Comparison of ENCODE assay signal across 8 cellular contexts in the genomic region with DNA sequence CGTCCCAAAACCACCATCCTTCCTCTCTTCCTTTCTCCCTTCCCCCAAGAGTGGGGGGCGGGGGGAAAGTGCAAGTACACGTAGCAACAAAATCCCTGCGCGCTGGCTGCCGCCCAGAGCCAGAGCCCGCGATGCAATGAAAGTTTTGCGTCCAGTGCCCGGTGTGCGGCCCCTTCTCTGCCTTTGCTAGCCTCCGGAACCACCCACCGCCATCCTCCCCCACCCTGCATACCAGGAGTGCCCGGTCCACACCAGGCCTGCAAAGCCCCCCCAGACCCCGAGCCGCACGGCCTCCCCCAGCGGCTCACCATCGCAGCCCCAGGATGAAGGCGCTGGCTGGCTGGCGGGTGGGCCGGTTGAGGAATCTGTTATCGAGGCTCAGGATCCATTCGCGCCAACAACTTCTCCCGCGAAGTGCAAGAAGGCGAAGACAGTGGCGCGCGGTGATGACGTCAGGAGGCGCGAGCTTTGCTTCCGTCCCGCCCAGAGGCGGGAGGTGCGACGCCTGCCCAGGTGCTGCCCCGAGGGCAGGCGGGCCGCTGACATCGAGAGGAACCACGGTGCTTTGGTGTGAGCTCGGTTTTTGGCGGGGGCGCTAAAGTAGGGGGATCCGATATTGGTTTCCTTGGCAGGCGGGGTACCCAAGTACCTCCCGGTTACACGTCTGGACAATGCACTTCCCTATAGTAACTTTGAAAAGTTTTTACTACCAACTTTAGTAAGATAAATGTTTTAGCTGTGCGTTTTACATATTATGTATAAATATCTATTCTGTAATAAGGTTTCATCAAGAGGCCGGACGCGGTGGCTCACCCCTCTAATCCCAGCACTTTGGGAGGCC. TPM values are rescaled to one million over a fixed set of nuclear protein-coding genes. Genes with fewer than 3 reads are reported as not detected.
DNase-seq lines count a peak whose midpoint lies in the region; ATAC-seq and TF ChIP-seq lines count a peak whose summit lies in the region.

Gene RFC1 (minus strand): TSS at position 432 of the 841 bp plus-strand sequence. CDS start 121 bp downstream, at position 311.

- H3K27ac Mint-ChIP-seq in naive thymus-derived CD8-positive, alpha-beta T cell: peak within 1 kb of the TSS; percentile 85 to 96 (median 94)
- H3K27ac Mint-ChIP-seq in stimulated activated naive B cell treated with anti-CD40 and anti-IgM and Interleukin-4, amounts not matched to agents 10 μg/mL and 1 μg/mL and 100 μg/mL, for 72 hours: peak within 1 kb of the TSS; percentile 97

- peaks cover 0 to 9% (median 2%) of the 10 kb centered on the region in 9 donors for H3K9me3 Mint-ChIP-seq in naive thymus-derived CD8-positive, alpha-beta T cell
- peaks cover 7% of the 10 kb centered on the region in 2 donors for H3K9me3 Mint-ChIP-seq in stimulated activated naive B cell treated with anti-CD40 and anti-IgM and Interleukin-4, amounts not matched to agents 10 μg/mL and 1 μg/mL and 100 μg/mL, for 72 hours

- peaks cover 11% of the 10 kb centered on the region for H3K9me3 ChIP-seq in KOPT-K1 (ENCODE audit: insufficient read depth, low read length, poor library complexity, severe bottlenecking)

- H3K4me3 ChIP-seq in fibroblast of mammary gland (ENCODE audit: control insufficient read depth, low read depth, low read length): peak within 1 kb of the TSS; percentile 96

- H3K36me3 ChIP-seq in KOPT-K1 (ENCODE audit: insufficient read depth, low read length): peaks cover 9% of the 10 kb centered on the region

- peaks cover 0 to 7% (median 7%) of the 10 kb centered on the region in 3 donors for H3K36me3 Mint-ChIP-seq in naive thymus-derived CD8-positive, alpha-beta T cell
- peaks cover 3 to 4% of the 10 kb centered on the region in 2 donors for H3K36me3 Mint-ChIP-seq in stimulated activated naive B cell treated with anti-CD40 and anti-IgM and Interleukin-4, amounts not matched to agents 10 μg/mL and 1 μg/mL and 100 μg/mL, for 72 hours

- ATAC-seq in GM21619 (IDR thresholded peaks at IDR 0.05; ENCODE audit: unreplicated experiment): peak; percentile 55
- ATAC-seq in naive thymus-derived CD8-positive, alpha-beta T cell: peak; percentile 96 to 98
- ATAC-seq in stimulated activated naive B cell treated with anti-CD40 and anti-IgM and Interleukin-4, amounts not matched to agents 10 μg/mL and 1 μg/mL and 100 μg/mL, for 72 hours (replicated peaks): peak; percentile 92 to 95

- peak; percentile 95 for DNase-seq in DMS 273 (lab: John Stamatoyannopoulos, UW; ENCODE audit: unreplicated experiment)
- DNase-seq in RPMI8226: peak; percentile 94
- peak; percentile 85 to 91 for DNase-seq in activated T-helper 1 cell treated with anti-CD3 and anti-CD28 coated beads, Interleukin-2, amount 50 U/mL, for 16 hours (ENCODE audit: low read depth in 1 of 2, low spot score in 1 of 2)
- DNase-seq in fibroblast of mammary gland (ENCODE audit: low read depth): peak; percentile 91
- DNase-seq in naive thymus-derived CD8-positive, alpha-beta T cell: peak; percentile 88 to 97 (median 92)
- peak; percentile 92 for DNase-seq in stimulated activated naive B cell treated with anti-CD40 and anti-IgM and Interleukin-4, amounts not matched to agents 10 μg/mL and 1 μg/mL and 100 μg/mL, for 72 hours

- H3K27ac ChIP-seq in KOPT-K1 (ENCODE audit: low read depth, low read length, poor library complexity, severe bottlenecking): peak within 1 kb of the TSS; percentile 89

- peaks cover 13 to 46% (median 40%) of the 10 kb centered on the region in 4 donors for H3K4me1 Mint-ChIP-seq in naive thymus-derived CD8-positive, alpha-beta T cell
- H3K4me1 Mint-ChIP-seq in stimulated activated naive B cell treated with anti-CD40 and anti-IgM and Interleukin-4, amounts not matched to agents 10 μg/mL and 1 μg/mL and 100 μg/mL, for 72 hours: peaks cover 19 to 43% of the 10 kb centered on the region in 2 donors

- no peak for TF ChIP-seq CTCF in fibroblast of mammary gland (conservative IDR thresholded peaks at IDR 0.05; ENCODE audit: control insufficient read depth, insufficient read depth, low read depth, low read length)

- POLR2A ChIA-PET in naive thymus-derived CD8-positive, alpha-beta T cell (lab: Charles Lee): interaction anchor here (0.6 to 3.6 kb wide), 8 partner anchors 8 to 854 kb away, joined by 3 to 38 read pairs (median 4); partner anchors contain the start of genes LIAS, RPL9 and UGDH

- H3K4me3 Mint-ChIP-seq in naive thymus-derived CD8-positive, alpha-beta T cell: peak within 1 kb of the TSS; percentile 91 to 94 (median 93)
- peak within 1 kb of the TSS; percentile 93 to 97 for H3K4me3 Mint-ChIP-seq in stimulated activated naive B cell treated with anti-CD40 and anti-IgM and Interleukin-4, amounts not matched to agents 10 μg/mL and 1 μg/mL and 100 μg/mL, for 72 hours

- no peaks in the 10 kb centered on the region for H3K27me3 Mint-ChIP-seq in naive thymus-derived CD8-positive, alpha-beta T cell
- H3K27me3 Mint-ChIP-seq in stimulated activated naive B cell treated with anti-CD40 and anti-IgM and Interleukin-4, amounts not matched to agents 10 μg/mL and 1 μg/mL and 100 μg/mL, for 72 hours: no peaks in the 10 kb centered on the region

RNA-seq across cellular contexts. Expression of gene RFC1, which starts in this region (rescaled TPM):
- 10 to 100 TPM; 52.2 to 54.6 TPM for total RNA-seq in naive thymus-derived CD8-positive, alpha-beta T cell
- polyA plus RNA-seq in naive thymus-derived CD8-positive, alpha-beta T cell: 10 to 100 TPM; 26.6 to 43.2 (median 32.6) TPM

Comparison
In these comparisons a context has a peak if more than half of its experiments do, and no peak if none do; other contexts are left out.
1. Peak in every context shown above with its lines: DNase-seq, ATAC-seq, H3K4me3 ChIP-seq and H3K27ac ChIP-seq.